9 cellular contexts compared by ENCODE assay signal in genomic region chr3:69541823-69542264, GRCh38.
A peak's percentile ranks its signal among the peaks of the same experiment; 100 is the strongest.
DNase-seq lines count a peak whose midpoint lies in the region; ATAC-seq and TF ChIP-seq lines count a peak whose summit lies in the region.
"Had no signal": no experiment of that assay in that cellular context is flagged by ENCODE, and none has a peak within 500 bp of the region (broad histone marks: within the 10 kb centered on the region; RNA-seq: fewer than 3 reads in every experiment).

No MANE protein-coding gene starts in this region.

- H3K9me3 ChIP-seq in thymus (ENCODE audit: control insufficient read depth) = no peaks in the 10 kb centered on the region
- H3K9me3 ChIP-seq in MM.1S (replicated peaks; ENCODE audit: insufficient read depth, low read length) = no peaks in the 10 kb centered on the region

- no peaks in the 10 kb centered on the region for H4K20me1 ChIP-seq in MM.1S (ENCODE audit: insufficient read depth, low read length)

- DNase-seq in NCI-H345 (lab: John Stamatoyannopoulos, UW) = peak; percentile 3
- no peak for DNase-seq in NCI-H345 treated with DMSO at 0.1 percent for 48 hours (lab: John Stamatoyannopoulos, UW; ENCODE audit: unreplicated experiment)
- DNase-seq in coronary artery (ENCODE audit: low spot score) = no peak
- peak; percentile 12 for DNase-seq in kidney tubule cell (ENCODE audit: low spot score)
- DNase-seq in DMS114 treated with DMSO at 0.1 percent for 48 hours (lab: John Stamatoyannopoulos, UW; ENCODE audit: unreplicated experiment) = no peak
- DNase-seq in MM.1S = no peak
- DNase-seq: small intestine had no signal

- H3K9me2 ChIP-seq in MM.1S (replicated peaks; ENCODE audit: insufficient read depth, low read length) = no peaks in the 10 kb centered on the region

- no peak overlapping the region for H2AFZ ChIP-seq in MM.1S (ENCODE audit: low read length)

- TF ChIP-seq CTCF in coronary artery (IDR thresholded peaks at IDR 0.05) (no peak), MM.1S (IDR thresholded peaks at IDR 0.05; ENCODE audit: low read length) (no peak)

- H3K27me3 ChIP-seq in thymus (ENCODE audit: control insufficient read depth, insufficient read depth) (peaks cover 26% of the 10 kb centered on the region), MM.1S (replicated peaks; ENCODE audit: insufficient read depth, low read length) (no peaks in the 10 kb centered on the region)

- H3K36me3 ChIP-seq in thymus (ENCODE audit: control insufficient read depth, insufficient read depth) (no peaks in the 10 kb centered on the region), MM.1S (replicated peaks; ENCODE audit: insufficient read depth, low read length) (no peaks in the 10 kb centered on the region)

- H3K4me3 ChIP-seq in coronary artery (peak overlapping the region; percentile 68), thymus (ENCODE audit: low read length) (peak overlapping the region; percentile 36), MM.1S (ENCODE audit: low read length) (no peak overlapping the region)

- H3K4me1 ChIP-seq in thymus (ENCODE audit: control insufficient read depth, insufficient read depth, low read length) (no peaks in the 10 kb centered on the region), MM.1S (ENCODE audit: low read length) (no peaks in the 10 kb centered on the region)

- no peak overlapping the region for H3K9ac ChIP-seq in MM.1S (ENCODE audit: low read length)

- H3K4me2 ChIP-seq in MM.1S (ENCODE audit: low read depth, low read length) = no peak overlapping the region

- no peaks in the 10 kb centered on the region for H3F3A ChIP-seq in MM.1S (ENCODE audit: insufficient read depth, low read length)

- under 1% methylated on average over 48 of the region's 48 CpGs for WGBS in thymus

- H3K79me2 ChIP-seq in MM.1S (ENCODE audit: low read length) = no peaks in the 10 kb centered on the region

- H3K27ac ChIP-seq in coronary artery (peak overlapping the region in 1 of 2 donors; percentile 5), thymus (ENCODE audit: low read depth) (peak overlapping the region; percentile 27), MM.1S (ENCODE audit: low read length) (no peak overlapping the region)

- ATAC-seq in GM18868 (IDR thresholded peaks at IDR 0.05; ENCODE audit: unreplicated experiment) = no peak

Comparison
In these comparisons a context has a peak if more than half of its experiments do, and no peak if none do; other contexts are left out.
1. DNase-seq: peak in NCI-H345 (single experiment) and kidney tubule cell (single experiment); none in NCI-H345 treated with DMSO at 0.1 percent for 48 hours (single experiment), coronary artery (single experiment), DMS114 treated with DMSO at 0.1 percent for 48 hours (single experiment) and MM.1S (single experiment).